Comparison of ENCODE assay signal across 8 cellular contexts in the genomic region with DNA sequence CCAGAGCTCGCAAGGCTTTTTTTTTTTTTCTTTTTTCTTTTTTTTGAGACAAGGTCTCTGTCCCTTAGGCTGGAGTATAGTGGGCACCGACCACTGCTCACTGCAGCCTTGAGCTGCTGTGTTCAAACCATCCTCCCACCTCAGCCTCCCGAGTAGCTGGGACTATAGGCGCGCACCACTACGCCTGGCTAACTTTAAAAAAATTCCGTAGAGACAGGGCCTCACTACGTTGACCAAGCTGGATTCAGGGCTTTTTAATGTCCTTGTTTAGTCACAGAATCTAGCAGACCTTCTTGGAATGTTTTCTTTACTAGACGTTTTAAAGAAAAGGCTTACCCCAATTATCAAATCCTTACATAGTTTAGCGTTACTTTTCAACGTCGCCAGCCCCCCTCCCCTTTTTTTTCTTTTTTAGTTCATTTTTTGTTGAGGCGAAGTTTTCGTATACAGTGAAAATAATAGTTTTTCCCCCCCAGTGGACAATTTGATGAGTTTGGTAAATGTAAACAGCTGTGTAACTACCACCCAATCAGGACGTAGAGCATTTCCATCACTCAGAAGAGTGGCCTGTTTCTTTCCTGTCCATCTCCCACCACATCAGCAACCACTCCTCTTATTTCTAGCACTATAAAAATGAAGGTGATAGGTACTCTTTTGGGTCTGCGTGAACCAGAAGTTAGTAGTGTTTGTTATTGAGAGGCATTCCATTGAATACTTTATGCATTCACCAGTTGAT. TPM values are rescaled to one million over a fixed set of nuclear protein-coding genes. Genes with fewer than 3 reads are reported as not detected.
DNase-seq lines count a peak whose midpoint lies in the region; ATAC-seq, FAIRE-seq and TF ChIP-seq lines count a peak whose summit lies in the region.

No MANE protein-coding gene starts in this region.

- H3K27ac ChIP-seq in brain microvascular endothelial cell: no peak overlapping the region
- H3K27ac ChIP-seq in adrenal gland: no peak overlapping the region

- H3K27me3 ChIP-seq in brain microvascular endothelial cell (replicated peaks): no peaks in the 10 kb centered on the region
- H3K27me3 ChIP-seq in mucosa of stomach (ENCODE audit: control insufficient read depth, insufficient read depth, low read length): no peaks in the 10 kb centered on the region
- no peaks in the 10 kb centered on the region for H3K27me3 ChIP-seq in adrenal gland

- H3K4me1 ChIP-seq in mucosa of stomach (ENCODE audit: control insufficient read depth, insufficient read depth, low read length) (peaks cover 4% of the 10 kb centered on the region), adrenal gland (replicated peaks in 1 of 2) (peaks cover 0 to 4% of the 10 kb centered on the region in 2 donors)

- no peak for TF ChIP-seq POLR2A in adrenal gland (IDR thresholded peaks at IDR 0.05)

- intact Hi-C loops in adrenal gland (cut with DNase I): no loop called here

- TF ChIP-seq CTCF in brain microvascular endothelial cell (IDR thresholded peaks at IDR 0.05; ENCODE audit: low read depth, low read length, missing control alignments) (no peak), adrenal gland (IDR thresholded peaks at IDR 0.05) (no peak)

- DNase-seq in GM18507 (ENCODE audit: extremely low spot score, insufficient read length, low read depth) (no peak), brain microvascular endothelial cell (no peak), adrenal gland (no peak)
- no peak for DNase-seq in stimulated activated CD4-positive, alpha-beta T cell treated with anti-CD3 and anti-CD28 coated beads, Interleukin-2, amount 100 ng/mL, for 24 hours

- ATAC-seq in HG03432 (IDR thresholded peaks at IDR 0.05; ENCODE audit: unreplicated experiment) (peak; percentile 50), GM21423 (IDR thresholded peaks at IDR 0.05; ENCODE audit: unreplicated experiment) (no peak), HG03565 (IDR thresholded peaks at IDR 0.05; ENCODE audit: unreplicated experiment) (no peak)

- peak; percentile 18 for FAIRE-seq in GM18507 (lab: Jason Lieb, UNC)

- WGBS in adrenal gland, 4 donors: 39 to 47% (median 43%) methylated on average over 16 of the region's 16 CpGs

- H3K36me3 ChIP-seq in brain microvascular endothelial cell (replicated peaks): no peaks in the 10 kb centered on the region
- H3K36me3 ChIP-seq in mucosa of stomach (ENCODE audit: control insufficient read depth, insufficient read depth, low read length): no peaks in the 10 kb centered on the region
- no peaks in the 10 kb centered on the region for H3K36me3 ChIP-seq in adrenal gland (replicated peaks in 1 of 2)

- peak overlapping the region; percentile 65 for H3K9ac ChIP-seq in mucosa of stomach (ENCODE audit: low read length)

- H3K9me3 ChIP-seq in mucosa of stomach (ENCODE audit: control insufficient read depth, low read length) (no peaks in the 10 kb centered on the region), adrenal gland (replicated peaks in 1 of 3) (no peaks in the 10 kb centered on the region)

- in situ Hi-C loops in brain microvascular endothelial cell (cut with HindIII; ENCODE audit: low pct_ligation_motif_present, low sequenced_read_pairs): no loop called here

- peak overlapping the region; percentile 98 for H3K4me3 ChIP-seq in brain microvascular endothelial cell (ENCODE audit: low read depth, low read length)
- peak overlapping the region; percentile 7 for H3K4me3 ChIP-seq in mucosa of stomach (ENCODE audit: low read length)
- peak overlapping the region in 2 of 4 donors; percentile 31 to 60 for H3K4me3 ChIP-seq in adrenal gland

RNA-seq across cellular contexts. Expression of a gene that starts 0.7 kb away (rescaled TPM):
- total RNA-seq in adrenal gland: 1 to 10 TPM in 3 of 8 donors, under 1 TPM in 4, not detected in 1; 0.35 to 1.6 (median 0.84) TPM
- 1 to 10 TPM in 1 of 3 donors, under 1 TPM in 1, not detected in 1; 0.03 to 1.5 TPM for polyA plus RNA-seq in adrenal gland
